ENCODE assay signal across 8 cellular contexts in genomic region chr19:9818175-9818733, GRCh38. TPM values are rescaled to one million over a fixed set of nuclear protein-coding genes. Genes with fewer than 3 reads are reported as not detected.
DNase-seq lines count a peak whose midpoint lies in the region; ATAC-seq and TF ChIP-seq lines count a peak whose summit lies in the region.

No MANE protein-coding gene starts in this region.

- H3K27ac Mint-ChIP-seq in activated T-cell treated with anti-CD3 and anti-CD28 coated beads, Interleukin-2, amount 50 U/mL, for 24 hours = peak overlapping the region; percentile 97

- H3K4me3 Mint-ChIP-seq in activated T-cell treated with anti-CD3 and anti-CD28 coated beads, Interleukin-2, amount 50 U/mL, for 24 hours = peak overlapping the region; percentile 93

- H3K9me3 Mint-ChIP-seq in activated T-cell treated with anti-CD3 and anti-CD28 coated beads, Interleukin-2, amount 50 U/mL, for 24 hours = peaks cover 7% of the 10 kb centered on the region

- 3 to 4% (median 4%) methylated on average over 37 to 39 of the region's 39 CpGs for WGBS in adipose tissue, 3 donors
- whole genome bisulfite sequencing in thymus = 4% methylated on average over 39 of the region's 39 CpGs

- H3K27me3 Mint-ChIP-seq in activated T-cell treated with anti-CD3 and anti-CD28 coated beads, Interleukin-2, amount 50 U/mL, for 24 hours = no peaks in the 10 kb centered on the region

- H3K4me3 ChIP-seq in kidney epithelial cell (ENCODE audit: low read depth, low read length) (peak overlapping the region; percentile 87), thymus (ENCODE audit: low read length) (peak overlapping the region; percentile 98)

- H3K27ac ChIP-seq in adipose tissue (ENCODE audit: low read depth, low read length) (peak overlapping the region; percentile 90), thymus (ENCODE audit: low read depth) (peak overlapping the region; percentile 98)

- peaks cover 5% of the 10 kb centered on the region for H3K9me3 ChIP-seq in thymus (ENCODE audit: control insufficient read depth)

- peaks cover 39% of the 10 kb centered on the region for H3K4me1 Mint-ChIP-seq in activated T-cell treated with anti-CD3 and anti-CD28 coated beads, Interleukin-2, amount 50 U/mL, for 24 hours (ENCODE audit: low read depth)

- H3K36me3 Mint-ChIP-seq in activated T-cell treated with anti-CD3 and anti-CD28 coated beads, Interleukin-2, amount 50 U/mL, for 24 hours (ENCODE audit: low read depth) = peaks cover 51% of the 10 kb centered on the region

- H3K36me3 ChIP-seq in kidney epithelial cell (ENCODE audit: control insufficient read depth, insufficient read depth, low read length) (no peaks in the 10 kb centered on the region), thymus (ENCODE audit: control insufficient read depth, insufficient read depth) (peaks cover 30% of the 10 kb centered on the region)

- ATAC-seq in GM21515 (IDR thresholded peaks at IDR 0.05; ENCODE audit: unreplicated experiment) = no peak

- no peak for DNase-seq in activated T-cell treated with anti-CD3 and anti-CD28 coated beads, Interleukin-2, amount 50 U/mL, for 24 hours
- no peak for DNase-seq in activated T-cell treated with anti-CD3 and anti-CD28 coated beads, Interleukin-2, amount 50 U/mL, for 48 hours
- no peak for DNase-seq in kidney epithelial cell (ENCODE audit: low read depth)
- DNase-seq in HUDEP-2 (lab: John Stamatoyannopoulos, UW; ENCODE audit: unreplicated experiment in 76 of 76) = no peak
- DNase-seq in NCI-H524 treated with DMSO at 0.1 percent for 48 hours (lab: John Stamatoyannopoulos, UW) = no peak

- peaks cover 7% of the 10 kb centered on the region for H3K4me1 ChIP-seq in thymus (ENCODE audit: control insufficient read depth, insufficient read depth, low read length)

- no peak for TF ChIP-seq CTCF in kidney epithelial cell (IDR thresholded peaks at IDR 0.05; ENCODE audit: insufficient read depth, low read length, poor library complexity, severe bottlenecking)

- H3K27me3 ChIP-seq in kidney epithelial cell (ENCODE audit: control insufficient read depth, insufficient read depth, low read length) (no peaks in the 10 kb centered on the region), thymus (ENCODE audit: control insufficient read depth, insufficient read depth) (no peaks in the 10 kb centered on the region)

RNA-seq across cellular contexts. Expression of gene FBXL12, which starts 0.6 kb away (rescaled TPM):
- polyA plus RNA-seq in adipose tissue (10 to 100 TPM; 10.2 to 25.7 (median 19.3) TPM), thymus (40.1 TPM)
- total RNA-seq in kidney epithelial cell = 25.2 and 30.8 TPM in 2 replicates

RNA-seq across cellular contexts. Expression of gene UBL5, which starts 9.5 kb away (rescaled TPM):
- polyA plus RNA-seq in adipose tissue (100 to 1,000 TPM; 276 to 718 (median 639) TPM), thymus (749 TPM)
- 536 and 603 TPM in 2 replicates for total RNA-seq in kidney epithelial cell

RNA-seq across cellular contexts. Expression of gene PIN1, which starts 16.9 kb away (rescaled TPM):
- polyA plus RNA-seq in adipose tissue (100 to 1,000 TPM in 1 of 3 donors, 10 to 100 TPM in 2; 49.5 to 118 (median 83.0) TPM), thymus (87.5 TPM)
- 102 and 115 TPM in 2 replicates for total RNA-seq in kidney epithelial cell

RNA-seq across cellular contexts. Expression of gene ZNF846, which starts 49.7 kb away (rescaled TPM):
- polyA plus RNA-seq in adipose tissue (10 to 100 TPM in 1 of 3 donors, 1 to 10 TPM in 2; 2.6 to 10.1 (median 4.3) TPM), thymus (23.1 TPM)
- 2.8 and 4.2 TPM in 2 replicates for total RNA-seq in kidney epithelial cell
